ENCODE assay signal across 8 cellular contexts in the genomic region with DNA sequence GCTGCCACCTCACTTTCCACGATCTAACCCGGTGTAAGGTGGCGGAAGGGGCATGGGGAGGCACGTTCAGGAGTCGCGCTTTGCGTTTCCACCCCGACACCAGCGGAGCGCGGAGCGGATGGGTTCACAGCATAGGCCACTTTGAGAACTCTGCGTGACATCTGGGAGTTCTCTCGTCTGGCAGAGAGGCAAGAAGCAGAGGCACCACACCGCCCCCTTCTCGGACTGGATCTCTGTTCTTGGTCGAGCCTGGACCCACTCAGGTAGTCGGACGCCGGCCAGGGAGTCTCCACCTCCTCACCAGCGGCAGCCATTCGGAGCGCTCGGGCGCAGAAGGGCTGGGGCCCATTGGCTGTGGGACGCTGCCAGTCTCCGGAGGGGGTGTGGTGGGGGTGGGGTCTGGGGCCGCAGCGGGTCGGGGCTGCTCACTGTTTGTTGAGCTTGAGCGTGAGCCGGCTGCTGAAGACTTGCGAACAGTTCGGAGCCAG. TPM values are rescaled to one million over a fixed set of nuclear protein-coding genes. Genes with fewer than 3 reads are reported as not detected.
A peak's percentile ranks its signal among the peaks of the same experiment; 100 is the strongest.
DNase-seq lines count a peak whose midpoint lies in the region; ATAC-seq and TF ChIP-seq lines count a peak whose summit lies in the region.

DACH2 (plus strand) TSS at position 428 of the 488 bp plus-strand sequence.

- H3K4me3 Mint-ChIP-seq in activated CD4-positive, alpha-beta memory T cell treated with anti-CD3 and anti-CD28 coated beads, Interleukin-2, amount 10 ng/mL, durations not matched to agents 7 days and 5 days = peak within 1 kb of the TSS; percentile 61

- H3K27ac ChIP-seq in mesodermal cell (ENCODE audit: low read depth, low read length, severe bottlenecking) = no peak within 1 kb of the TSS

- no peaks in the 10 kb centered on the region for H3K4me1 ChIP-seq in mesodermal cell (ENCODE audit: control insufficient read depth, insufficient read depth, low read length, poor library complexity, severe bottlenecking)

- no peak for TF ChIP-seq CTCF in epithelial cell of proximal tubule (conservative IDR thresholded peaks at IDR 0.05; ENCODE audit: low read depth, low read length)

- DNase-seq in D341Med (ENCODE audit: low spot score) (peak; percentile 87), NCI-H1417 treated with DMSO at 0.1 percent for 48 hours (lab: John Stamatoyannopoulos, UW) (peak; percentile 32), epithelial cell of proximal tubule (ENCODE audit: low read depth) (no peak), A172 (ENCODE audit: low spot score) (no peak)
- DNase-seq in activated CD4-positive, alpha-beta memory T cell treated with anti-CD3 and anti-CD28 coated beads, Interleukin-2, amount 10 ng/mL, durations not matched to agents 7 days and 5 days = peak; percentile 32
- peak; percentile 22 to 27 for DNase-seq in stimulated activated CD8-positive, alpha-beta memory T cell treated with anti-CD3 and anti-CD28 coated beads, Interleukin-15, amount 100 ng/mL, for 48 hours (ENCODE audit: low read depth in 2 of 2)

- H3K4me3 ChIP-seq in epithelial cell of proximal tubule (ENCODE audit: low read depth, low read length) (peak within 1 kb of the TSS; percentile 61), mesodermal cell (ENCODE audit: extremely low read depth, insufficient read depth, low read length, poor library complexity, severe bottlenecking) (peak within 1 kb of the TSS; percentile 41)

- H3K27me3 Mint-ChIP-seq in activated CD4-positive, alpha-beta memory T cell treated with anti-CD3 and anti-CD28 coated beads, Interleukin-2, amount 10 ng/mL, durations not matched to agents 7 days and 5 days = peaks cover 30% of the 10 kb centered on the region

- H3K36me3 ChIP-seq in mesodermal cell (ENCODE audit: control insufficient read depth, insufficient read depth, low read length) = no peaks in the 10 kb centered on the region

- no peak within 1 kb of the TSS for H3K27ac Mint-ChIP-seq in activated CD4-positive, alpha-beta memory T cell treated with anti-CD3 and anti-CD28 coated beads, Interleukin-2, amount 10 ng/mL, durations not matched to agents 7 days and 5 days

- CTCF ChIA-PET in activated CD4-positive, alpha-beta memory T cell treated with anti-CD3 and anti-CD28 coated beads, Interleukin-2, amount 10 ng/mL, durations not matched to agents 7 days and 5 days (lab: Charles Lee) = no interaction called here

- POLR2A ChIA-PET in activated CD4-positive, alpha-beta memory T cell treated with anti-CD3 and anti-CD28 coated beads, Interleukin-2, amount 10 ng/mL, durations not matched to agents 7 days and 5 days (lab: Charles Lee) = no interaction called here

- 0% methylated on average over 3 to 6 of the region's 34 CpGs for WGBS in mesodermal cell (ENCODE audit: insufficient coverage in 2 of 2), 2 experiments

- H3K36me3 Mint-ChIP-seq in activated CD4-positive, alpha-beta memory T cell treated with anti-CD3 and anti-CD28 coated beads, Interleukin-2, amount 10 ng/mL, durations not matched to agents 7 days and 5 days (ENCODE audit: low read depth) = no peaks in the 10 kb centered on the region

- no peaks in the 10 kb centered on the region for H3K9me3 Mint-ChIP-seq in activated CD4-positive, alpha-beta memory T cell treated with anti-CD3 and anti-CD28 coated beads, Interleukin-2, amount 10 ng/mL, durations not matched to agents 7 days and 5 days

- H3K4me1 Mint-ChIP-seq in activated CD4-positive, alpha-beta memory T cell treated with anti-CD3 and anti-CD28 coated beads, Interleukin-2, amount 10 ng/mL, durations not matched to agents 7 days and 5 days = no peaks in the 10 kb centered on the region

- ATAC-seq in GM21723 (IDR thresholded peaks at IDR 0.05; ENCODE audit: unreplicated experiment) = peak; percentile 98

- H3K9me3 ChIP-seq in mesodermal cell (ENCODE audit: control insufficient read depth, low read length) = no peaks in the 10 kb centered on the region

RNA-seq across cellular contexts. Expression of gene DACH2, which starts in this region (rescaled TPM):
- not detected for total RNA-seq in activated CD4-positive, alpha-beta memory T cell treated with anti-CD3 and anti-CD28 coated beads, Interleukin-2, amount 10 ng/mL, durations not matched to agents 7 days and 5 days
- total RNA-seq in epithelial cell of proximal tubule = not detected in 2 replicates
- 1.1 TPM for polyA plus RNA-seq in mesodermal cell (2013, experiment 1 of 2)
- polyA plus RNA-seq in mesodermal cell (2013, experiment 2 of 2) = 1.6 TPM
- not detected in 2 replicates for total RNA-seq in A172 (2014; rRNA removed; shearing (Covaris generic))

Comparison
In these comparisons a context has a peak if more than half of its experiments do, and no peak if none do; other contexts are left out.
1. Peak in DNase-seq in activated CD4-positive, alpha-beta memory T cell treated with anti-CD3 and anti-CD28 coated beads, Interleukin-2, amount 10 ng/mL, durations not matched to agents 7 days and 5 days; RNA of the gene not detected or under 1 TPM.
2. DNase-seq: peak in D341Med (single experiment), NCI-H1417 treated with DMSO at 0.1 percent for 48 hours (single experiment) and stimulated activated CD8-positive, alpha-beta memory T cell treated with anti-CD3 and anti-CD28 coated beads, Interleukin-15, amount 100 ng/mL, for 48 hours (2 of 2); none in epithelial cell of proximal tubule (single experiment) and A172 (single experiment).